In genomic region chr14:22177870-22178269, GRCh38 we compare ENCODE assay signal across 12 cellular contexts.
DNase-seq lines count a peak whose midpoint lies in the region; ATAC-seq and TF ChIP-seq lines count a peak whose summit lies in the region.
"Had no signal": no experiment of that assay in that cellular context is flagged by ENCODE, and none has a peak within 500 bp of the region (broad histone marks: within the 10 kb centered on the region; RNA-seq: fewer than 3 reads in every experiment).

No MANE protein-coding gene starts in this region.

- peak; percentile 58 for DNase-seq in GDM1 (lab: John Stamatoyannopoulos, UW)
- peak; percentile 3 for DNase-seq in NB4 (ENCODE audit: low read depth)
- DNase-seq in dermis blood vessel endothelial cell: peak; percentile 38
- DNase-seq in SIG-M5 (lab: John Stamatoyannopoulos, UW): no peak
- no peak for DNase-seq in NCI-H1436 (lab: John Stamatoyannopoulos, UW)
- no peak for DNase-seq in islet precursor cell
- no peak for DNase-seq in NCI-H1092 (lab: John Stamatoyannopoulos, UW)
- DNase-seq: activated effector memory CD4-positive, alpha-beta T cell treated with Interleukin-2 at 50 U/mL for 16 hours; left colon; NCI-H187 treated with DMSO at 0.1 percent for 48 hours; T1000 had no signal

- no peak for TF ChIP-seq POLR2A in NB4 (IDR thresholded peaks at IDR 0.05; ENCODE audit: extremely low read depth, insufficient read length)

- TF ChIP-seq CTCF in NB4 (IDR thresholded peaks at IDR 0.05; ENCODE audit: low read depth, low read length): no peak

- no peak overlapping the region for H3K4me3 ChIP-seq in NB4 (ENCODE audit: low read depth, low read length)

- ATAC-seq in GM19351 (IDR thresholded peaks at IDR 0.05; ENCODE audit: unreplicated experiment): peak; percentile 50
- ATAC-seq: left colon had no signal

Comparison
In these comparisons a context has a peak if more than half of its experiments do, and no peak if none do; other contexts are left out.
1. DNase-seq: peak in GDM1 (single experiment), NB4 (single experiment) and dermis blood vessel endothelial cell (single experiment); none in SIG-M5 (single experiment), NCI-H1436 (single experiment), islet precursor cell (single experiment) and NCI-H1092 (single experiment).